ENCODE assay signal across 1 cellular context in the genomic region with DNA sequence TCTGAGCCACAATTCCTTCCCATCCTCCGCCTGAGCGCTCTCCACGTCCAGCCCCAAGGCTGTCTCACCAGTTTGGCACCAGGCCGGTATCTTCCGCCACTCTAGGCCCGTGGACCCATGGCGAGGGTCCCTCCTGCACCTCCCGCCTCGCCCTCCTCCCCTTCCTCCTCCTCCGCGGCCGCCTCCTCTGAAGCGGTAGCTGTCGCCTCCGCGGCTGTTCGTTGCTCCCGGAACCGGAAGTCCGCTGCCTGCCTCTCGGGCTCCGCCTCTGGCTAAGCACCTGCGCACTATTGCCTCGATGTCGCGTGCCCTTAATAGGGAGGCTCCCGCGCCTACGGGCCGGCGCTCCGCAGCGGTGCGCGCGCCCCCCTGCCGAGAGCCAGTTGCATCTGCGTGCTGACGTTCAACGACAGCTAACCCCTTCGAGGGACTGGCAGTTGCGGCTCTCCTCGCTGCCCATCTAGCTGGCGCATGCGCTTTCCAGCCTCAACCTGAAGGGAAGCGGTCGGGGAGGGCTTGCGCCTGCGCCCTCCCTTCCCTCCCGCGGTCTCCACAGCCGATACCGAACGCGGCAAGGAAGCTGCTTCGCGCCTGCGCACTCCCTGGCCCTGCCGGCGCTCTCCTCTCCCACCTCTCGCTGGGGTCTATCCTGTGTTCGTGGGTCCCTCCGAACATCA.
TF ChIP-seq lines count a peak whose summit lies in the region.

A gene with protein sequence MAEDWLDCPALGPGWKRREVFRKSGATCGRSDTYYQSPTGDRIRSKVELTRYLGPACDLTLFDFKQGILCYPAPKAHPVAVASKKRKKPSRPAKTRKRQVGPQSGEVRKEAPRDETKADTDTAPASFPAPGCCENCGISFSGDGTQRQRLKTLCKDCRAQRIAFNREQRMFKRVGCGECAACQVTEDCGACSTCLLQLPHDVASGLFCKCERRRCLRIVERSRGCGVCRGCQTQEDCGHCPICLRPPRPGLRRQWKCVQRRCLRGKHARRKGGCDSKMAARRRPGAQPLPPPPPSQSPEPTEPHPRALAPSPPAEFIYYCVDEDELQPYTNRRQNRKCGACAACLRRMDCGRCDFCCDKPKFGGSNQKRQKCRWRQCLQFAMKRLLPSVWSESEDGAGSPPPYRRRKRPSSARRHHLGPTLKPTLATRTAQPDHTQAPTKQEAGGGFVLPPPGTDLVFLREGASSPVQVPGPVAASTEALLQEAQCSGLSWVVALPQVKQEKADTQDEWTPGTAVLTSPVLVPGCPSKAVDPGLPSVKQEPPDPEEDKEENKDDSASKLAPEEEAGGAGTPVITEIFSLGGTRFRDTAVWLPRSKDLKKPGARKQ (minus strand): TSS at position 229 of the 677 bp plus-strand sequence. CDS start 1,531 bp downstream, outside the sequence.

TF ChIP-seq in WTC11, 78 proteins besides CTCF, POLR2A, EP300 and RAD21 (continued from another document and continues in another):
- TF ChIP-seq, protein P1, sequence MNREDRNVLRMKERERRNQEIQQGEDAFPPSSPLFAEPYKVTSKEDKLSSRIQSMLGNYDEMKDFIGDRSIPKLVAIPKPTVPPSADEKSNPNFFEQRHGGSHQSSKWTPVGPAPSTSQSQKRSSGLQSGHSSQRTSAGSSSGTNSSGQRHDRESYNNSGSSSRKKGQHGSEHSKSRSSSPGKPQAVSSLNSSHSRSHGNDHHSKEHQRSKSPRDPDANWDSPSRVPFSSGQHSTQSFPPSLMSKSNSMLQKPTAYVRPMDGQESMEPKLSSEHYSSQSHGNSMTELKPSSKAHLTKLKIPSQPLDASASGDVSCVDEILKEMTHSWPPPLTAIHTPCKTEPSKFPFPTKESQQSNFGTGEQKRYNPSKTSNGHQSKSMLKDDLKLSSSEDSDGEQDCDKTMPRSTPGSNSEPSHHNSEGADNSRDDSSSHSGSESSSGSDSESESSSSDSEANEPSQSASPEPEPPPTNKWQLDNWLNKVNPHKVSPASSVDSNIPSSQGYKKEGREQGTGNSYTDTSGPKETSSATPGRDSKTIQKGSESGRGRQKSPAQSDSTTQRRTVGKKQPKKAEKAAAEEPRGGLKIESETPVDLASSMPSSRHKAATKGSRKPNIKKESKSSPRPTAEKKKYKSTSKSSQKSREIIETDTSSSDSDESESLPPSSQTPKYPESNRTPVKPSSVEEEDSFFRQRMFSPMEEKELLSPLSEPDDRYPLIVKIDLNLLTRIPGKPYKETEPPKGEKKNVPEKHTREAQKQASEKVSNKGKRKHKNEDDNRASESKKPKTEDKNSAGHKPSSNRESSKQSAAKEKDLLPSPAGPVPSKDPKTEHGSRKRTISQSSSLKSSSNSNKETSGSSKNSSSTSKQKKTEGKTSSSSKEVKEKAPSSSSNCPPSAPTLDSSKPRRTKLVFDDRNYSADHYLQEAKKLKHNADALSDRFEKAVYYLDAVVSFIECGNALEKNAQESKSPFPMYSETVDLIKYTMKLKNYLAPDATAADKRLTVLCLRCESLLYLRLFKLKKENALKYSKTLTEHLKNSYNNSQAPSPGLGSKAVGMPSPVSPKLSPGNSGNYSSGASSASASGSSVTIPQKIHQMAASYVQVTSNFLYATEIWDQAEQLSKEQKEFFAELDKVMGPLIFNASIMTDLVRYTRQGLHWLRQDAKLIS (CRISPR knock-in tag; IDR thresholded peaks at IDR 0.05; ENCODE audit: borderline replicate concordance) = 0 out of 2 replicates have a peak, but pooled peaks have one; percentile 63
- TF ChIP-seq ZNF232 (CRISPR knock-in tag; IDR thresholded peaks at IDR 0.05) (no peak), PRRX2 (CRISPR knock-in tag; IDR thresholded peaks at IDR 0.05) (no peak), RELA (CRISPR knock-in tag; IDR thresholded peaks at IDR 0.05; ENCODE audit: borderline replicate concordance) (no peak), PRDM15 (CRISPR knock-in tag; IDR thresholded peaks at IDR 0.05) (0 out of 2 replicates have a peak, but pooled peaks have one; percentile 47), TEAD1 (CRISPR knock-in tag; IDR thresholded peaks at IDR 0.05) (no peak; the same call in 1 of the 2 replicates), ZBTB21 (CRISPR knock-in tag; IDR thresholded peaks at IDR 0.05; ENCODE audit: borderline replicate concordance) (peak; percentile 64; the same call in 1 of the 2 replicates), MAX (CRISPR knock-in tag; IDR thresholded peaks at IDR 0.05) (peak; percentile 94), JUN (CRISPR knock-in tag; IDR thresholded peaks at IDR 0.05) (peak; percentile 7; the same call in 1 of the 2 replicates), NR1H2 (CRISPR knock-in tag; IDR thresholded peaks at IDR 0.05) (no peak), ATF6 (CRISPR knock-in tag; IDR thresholded peaks at IDR 0.05) (no peak), ZNF396 (CRISPR knock-in tag; IDR thresholded peaks at IDR 0.05; ENCODE audit: borderline replicate concordance) (no peak), IRF2 (CRISPR knock-in tag; IDR thresholded peaks at IDR 0.05; ENCODE audit: borderline replicate concordance, low read depth) (no peak), GABPB1 (CRISPR knock-in tag; IDR thresholded peaks at IDR 0.05) (peak; percentile 82), ZNF121 (CRISPR knock-in tag; IDR thresholded peaks at IDR 0.05) (no peak; the same call in 1 of the 2 replicates)
- TF ChIP-seq, protein P2, sequence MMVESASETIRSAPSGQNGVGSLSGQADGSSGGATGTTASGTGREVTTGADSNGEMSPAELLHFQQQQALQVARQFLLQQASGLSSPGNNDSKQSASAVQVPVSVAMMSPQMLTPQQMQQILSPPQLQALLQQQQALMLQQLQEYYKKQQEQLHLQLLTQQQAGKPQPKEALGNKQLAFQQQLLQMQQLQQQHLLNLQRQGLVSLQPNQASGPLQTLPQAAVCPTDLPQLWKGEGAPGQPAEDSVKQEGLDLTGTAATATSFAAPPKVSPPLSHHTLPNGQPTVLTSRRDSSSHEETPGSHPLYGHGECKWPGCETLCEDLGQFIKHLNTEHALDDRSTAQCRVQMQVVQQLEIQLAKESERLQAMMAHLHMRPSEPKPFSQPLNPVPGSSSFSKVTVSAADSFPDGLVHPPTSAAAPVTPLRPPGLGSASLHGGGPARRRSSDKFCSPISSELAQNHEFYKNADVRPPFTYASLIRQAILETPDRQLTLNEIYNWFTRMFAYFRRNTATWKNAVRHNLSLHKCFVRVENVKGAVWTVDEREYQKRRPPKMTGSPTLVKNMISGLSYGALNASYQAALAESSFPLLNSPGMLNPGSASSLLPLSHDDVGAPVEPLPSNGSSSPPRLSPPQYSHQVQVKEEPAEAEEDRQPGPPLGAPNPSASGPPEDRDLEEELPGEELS (CRISPR knock-in tag; IDR thresholded peaks at IDR 0.05) = peak; percentile 83
- TF ChIP-seq, protein P3, sequence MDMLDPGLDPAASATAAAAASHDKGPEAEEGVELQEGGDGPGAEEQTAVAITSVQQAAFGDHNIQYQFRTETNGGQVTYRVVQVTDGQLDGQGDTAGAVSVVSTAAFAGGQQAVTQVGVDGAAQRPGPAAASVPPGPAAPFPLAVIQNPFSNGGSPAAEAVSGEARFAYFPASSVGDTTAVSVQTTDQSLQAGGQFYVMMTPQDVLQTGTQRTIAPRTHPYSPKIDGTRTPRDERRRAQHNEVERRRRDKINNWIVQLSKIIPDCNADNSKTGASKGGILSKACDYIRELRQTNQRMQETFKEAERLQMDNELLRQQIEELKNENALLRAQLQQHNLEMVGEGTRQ (CRISPR knock-in tag; IDR thresholded peaks at IDR 0.05) = peak; percentile 52
- TF ChIP-seq, protein P4, sequence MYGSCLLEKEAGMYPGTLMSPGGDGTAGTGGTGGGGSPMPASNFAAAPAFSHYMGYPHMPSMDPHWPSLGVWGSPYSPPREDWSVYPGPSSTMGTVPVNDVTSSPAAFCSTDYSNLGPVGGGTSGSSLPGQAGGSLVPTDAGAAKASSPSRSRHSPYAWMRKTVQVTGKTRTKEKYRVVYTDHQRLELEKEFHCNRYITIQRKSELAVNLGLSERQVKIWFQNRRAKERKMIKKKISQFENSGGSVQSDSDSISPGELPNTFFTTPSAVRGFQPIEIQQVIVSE (CRISPR knock-in tag; IDR thresholded peaks at IDR 0.05; ENCODE audit: borderline replicate concordance) = no peak
- TF ChIP-seq, protein P5, sequence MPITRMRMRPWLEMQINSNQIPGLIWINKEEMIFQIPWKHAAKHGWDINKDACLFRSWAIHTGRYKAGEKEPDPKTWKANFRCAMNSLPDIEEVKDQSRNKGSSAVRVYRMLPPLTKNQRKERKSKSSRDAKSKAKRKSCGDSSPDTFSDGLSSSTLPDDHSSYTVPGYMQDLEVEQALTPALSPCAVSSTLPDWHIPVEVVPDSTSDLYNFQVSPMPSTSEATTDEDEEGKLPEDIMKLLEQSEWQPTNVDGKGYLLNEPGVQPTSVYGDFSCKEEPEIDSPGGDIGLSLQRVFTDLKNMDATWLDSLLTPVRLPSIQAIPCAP (CRISPR knock-in tag; IDR thresholded peaks at IDR 0.05) = peak; percentile 91
- TF ChIP-seq, protein P6, sequence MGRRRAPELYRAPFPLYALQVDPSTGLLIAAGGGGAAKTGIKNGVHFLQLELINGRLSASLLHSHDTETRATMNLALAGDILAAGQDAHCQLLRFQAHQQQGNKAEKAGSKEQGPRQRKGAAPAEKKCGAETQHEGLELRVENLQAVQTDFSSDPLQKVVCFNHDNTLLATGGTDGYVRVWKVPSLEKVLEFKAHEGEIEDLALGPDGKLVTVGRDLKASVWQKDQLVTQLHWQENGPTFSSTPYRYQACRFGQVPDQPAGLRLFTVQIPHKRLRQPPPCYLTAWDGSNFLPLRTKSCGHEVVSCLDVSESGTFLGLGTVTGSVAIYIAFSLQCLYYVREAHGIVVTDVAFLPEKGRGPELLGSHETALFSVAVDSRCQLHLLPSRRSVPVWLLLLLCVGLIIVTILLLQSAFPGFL (CRISPR knock-in tag; IDR thresholded peaks at IDR 0.05; ENCODE audit: borderline replicate concordance) = no peak
- TF ChIP-seq, protein P7, sequence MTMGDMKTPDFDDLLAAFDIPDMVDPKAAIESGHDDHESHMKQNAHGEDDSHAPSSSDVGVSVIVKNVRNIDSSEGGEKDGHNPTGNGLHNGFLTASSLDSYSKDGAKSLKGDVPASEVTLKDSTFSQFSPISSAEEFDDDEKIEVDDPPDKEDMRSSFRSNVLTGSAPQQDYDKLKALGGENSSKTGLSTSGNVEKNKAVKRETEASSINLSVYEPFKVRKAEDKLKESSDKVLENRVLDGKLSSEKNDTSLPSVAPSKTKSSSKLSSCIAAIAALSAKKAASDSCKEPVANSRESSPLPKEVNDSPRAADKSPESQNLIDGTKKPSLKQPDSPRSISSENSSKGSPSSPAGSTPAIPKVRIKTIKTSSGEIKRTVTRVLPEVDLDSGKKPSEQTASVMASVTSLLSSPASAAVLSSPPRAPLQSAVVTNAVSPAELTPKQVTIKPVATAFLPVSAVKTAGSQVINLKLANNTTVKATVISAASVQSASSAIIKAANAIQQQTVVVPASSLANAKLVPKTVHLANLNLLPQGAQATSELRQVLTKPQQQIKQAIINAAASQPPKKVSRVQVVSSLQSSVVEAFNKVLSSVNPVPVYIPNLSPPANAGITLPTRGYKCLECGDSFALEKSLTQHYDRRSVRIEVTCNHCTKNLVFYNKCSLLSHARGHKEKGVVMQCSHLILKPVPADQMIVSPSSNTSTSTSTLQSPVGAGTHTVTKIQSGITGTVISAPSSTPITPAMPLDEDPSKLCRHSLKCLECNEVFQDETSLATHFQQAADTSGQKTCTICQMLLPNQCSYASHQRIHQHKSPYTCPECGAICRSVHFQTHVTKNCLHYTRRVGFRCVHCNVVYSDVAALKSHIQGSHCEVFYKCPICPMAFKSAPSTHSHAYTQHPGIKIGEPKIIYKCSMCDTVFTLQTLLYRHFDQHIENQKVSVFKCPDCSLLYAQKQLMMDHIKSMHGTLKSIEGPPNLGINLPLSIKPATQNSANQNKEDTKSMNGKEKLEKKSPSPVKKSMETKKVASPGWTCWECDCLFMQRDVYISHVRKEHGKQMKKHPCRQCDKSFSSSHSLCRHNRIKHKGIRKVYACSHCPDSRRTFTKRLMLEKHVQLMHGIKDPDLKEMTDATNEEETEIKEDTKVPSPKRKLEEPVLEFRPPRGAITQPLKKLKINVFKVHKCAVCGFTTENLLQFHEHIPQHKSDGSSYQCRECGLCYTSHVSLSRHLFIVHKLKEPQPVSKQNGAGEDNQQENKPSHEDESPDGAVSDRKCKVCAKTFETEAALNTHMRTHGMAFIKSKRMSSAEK (CRISPR knock-in tag; IDR thresholded peaks at IDR 0.05; ENCODE audit: borderline replicate concordance) = no peak
